Comparison of ENCODE assay signal across 20 cellular contexts in genomic region chr13:46345400-46345799, GRCh38. TPM values are rescaled to one million over a fixed set of nuclear protein-coding genes. Genes with fewer than 3 reads are reported as not detected.
"Had no signal": no experiment of that assay in that cellular context is flagged by ENCODE, and none has a peak within 500 bp of the region (broad histone marks: within the 10 kb centered on the region; RNA-seq: fewer than 3 reads in every experiment).

No MANE protein-coding gene starts in this region.

- H3K27me3 ChIP-seq: gastroesophageal sphincter, sigmoid colon, testis, upper lobe of right lung had no signal

- ATAC-seq: gastroesophageal sphincter; stimulated activated naive CD8-positive, alpha-beta T cell treated with anti-CD3 and anti-CD28 coated beads, Interleukin-15, amount 100 ng/mL, for 72 hours; upper lobe of right lung had no signal

- H3K4me3 ChIP-seq: coronary artery, gastroesophageal sphincter, lung, prostate gland, sigmoid colon, testis, upper lobe of right lung had no signal

- H3K27ac ChIP-seq: coronary artery, gastroesophageal sphincter, prostate gland, sigmoid colon, testis, upper lobe of right lung had no signal

- DNase-seq: activated CD4-positive, alpha-beta T cell treated with anti-CD3 and anti-CD28 coated beads, Interleukin-2, amount 10 ng/mL, durations not matched to agents 7 days and 5 days; activated CD4-positive, CD25-positive, alpha-beta regulatory T cell; activated CD8-positive, alpha-beta memory T cell treated with anti-CD3 and anti-CD28 coated beads for 24 hours; activated naive CD4-positive, alpha-beta T cell treated with Interleukin-2 at 50 U/mL for 16 hours; central memory CD4-positive, alpha-beta T cell; effector CD4-positive, alpha-beta T cell; hypothalamus; midbrain; naive B cell; sigmoid colon; stimulated activated CD4-positive, alpha-beta T cell treated with anti-CD3 and anti-CD28 coated beads, Interleukin-12 subunit alpha, Interleukin-12 subunit beta, amount 100 ng/mL, for 4 hours; stimulated activated CD4-positive, alpha-beta T cell treated with anti-CD3 and anti-CD28 coated beads, Interleukin-4, amount 100 ng/mL, for 1 hour; stimulated activated naive CD8-positive, alpha-beta T cell treated with anti-CD3 and anti-CD28 coated beads, Interleukin-15, amount 100 ng/mL, for 72 hours; testis; upper lobe of right lung had no signal

- H3K36me3 ChIP-seq: gastroesophageal sphincter, prostate gland, sigmoid colon, upper lobe of right lung had no signal

- H3K9me3 ChIP-seq: gastroesophageal sphincter, prostate gland, sigmoid colon, testis, upper lobe of right lung had no signal

- H3K4me1 ChIP-seq: gastroesophageal sphincter, prostate gland, sigmoid colon had no signal

RNA-seq across cellular contexts. Expression of gene RUBCNL, which starts 41.7 kb away (rescaled TPM):
- total RNA-seq: activated CD4-positive, alpha-beta T cell treated with anti-CD3 and anti-CD28 coated beads, Interleukin-2, amount 10 ng/mL, durations not matched to agents 7 days and 5 days; endothelial cell of umbilical vein had no signal
- polyA plus RNA-seq: endothelial cell of umbilical vein had no signal
